8 cellular contexts compared by ENCODE assay signal in genomic region chr1:15616704-15617172, GRCh38. TPM values are rescaled to one million over a fixed set of nuclear protein-coding genes. Genes with fewer than 3 reads are reported as not detected.
DNase-seq lines count a peak whose midpoint lies in the region; ATAC-seq and TF ChIP-seq lines count a peak whose summit lies in the region.

No MANE protein-coding gene starts in this region.

- peak; percentile 16 for ATAC-seq in GM18907 (IDR thresholded peaks at IDR 0.05; ENCODE audit: unreplicated experiment)

- H3K36me3 ChIP-seq in HUES64 (ENCODE audit: insufficient read depth, low read length): peaks cover 9% of the 10 kb centered on the region
- H3K36me3 ChIP-seq in kidney epithelial cell (ENCODE audit: control insufficient read depth, insufficient read depth, low read length): no peaks in the 10 kb centered on the region
- H3K36me3 ChIP-seq in stomach smooth muscle (ENCODE audit: control insufficient read depth in 2 of 2, insufficient read depth in 2 of 2, low read length in 2 of 2): no peaks in the 10 kb centered on the region

- no peak for DNase-seq in astrocyte of the cerebellum (ENCODE audit: low read depth)
- DNase-seq in kidney epithelial cell (ENCODE audit: low read depth): no peak
- DNase-seq in KBM-7: no peak
- no peak for DNase-seq in epidermal melanocyte (ENCODE audit: insufficient read length, low spot score)

- H3K4me1 ChIP-seq in HUES64 (ENCODE audit: insufficient read depth, low read length) (peaks cover 14% of the 10 kb centered on the region; the same call in 1 of the 2 replicates), stomach smooth muscle (ENCODE audit: control insufficient read depth, insufficient read depth, low read length) (peaks cover 14% of the 10 kb centered on the region)

- TF ChIP-seq CTCF in 22Rv1 (IDR thresholded peaks at IDR 0.05) (no peak), astrocyte of the cerebellum (IDR thresholded peaks at IDR 0.05; ENCODE audit: low read depth, low read length, missing control alignments) (no peak), kidney epithelial cell (IDR thresholded peaks at IDR 0.05; ENCODE audit: insufficient read depth, low read length, poor library complexity, severe bottlenecking) (no peak)

- H3K27ac ChIP-seq in 22Rv1: peak overlapping the region; percentile 94
- H3K27ac ChIP-seq in HUES64 (ENCODE audit: low read depth, low read length): peak overlapping the region; percentile 46
- H3K27ac ChIP-seq in stomach smooth muscle (ENCODE audit: low read length): peak overlapping the region; percentile 92

- no peaks in the 10 kb centered on the region for H3K9me3 ChIP-seq in HUES64 (ENCODE audit: insufficient read depth, low read depth, low read length)
- H3K9me3 ChIP-seq in stomach smooth muscle (ENCODE audit: control insufficient read depth in 2 of 2, low read length in 2 of 2): no peaks in the 10 kb centered on the region

- H3K27me3 ChIP-seq in HUES64 (ENCODE audit: insufficient read depth, low read length) (no peaks in the 10 kb centered on the region), kidney epithelial cell (ENCODE audit: control insufficient read depth, insufficient read depth, low read length) (no peaks in the 10 kb centered on the region), stomach smooth muscle (ENCODE audit: control insufficient read depth in 1 of 2, insufficient read depth in 2 of 2, low read length in 2 of 2) (no peaks in the 10 kb centered on the region)

- in situ Hi-C loops in astrocyte of the cerebellum (cut with HindIII; ENCODE audit: low sequenced_read_pairs) (no loop called here), KBM-7 (cut with MboI; ENCODE audit: low pct_unique_long_range_greater_than_20kb, low sequenced_read_pairs) (no loop called here)

- peak overlapping the region; percentile 66 for H3K4me3 ChIP-seq in HUES64 (ENCODE audit: low read length)
- H3K4me3 ChIP-seq in astrocyte of the cerebellum (ENCODE audit: low read depth, low read length): peak overlapping the region; percentile 43
- H3K4me3 ChIP-seq in kidney epithelial cell (ENCODE audit: low read depth, low read length): peak overlapping the region; percentile 33
- H3K4me3 ChIP-seq in stomach smooth muscle (ENCODE audit: low read length in 2 of 2): peak overlapping the region; percentile 76 to 86

- 11% methylated on average over 10 of the region's 12 CpGs for whole genome bisulfite sequencing in HUES64

- H3K9ac ChIP-seq in HUES64 (ENCODE audit: low read depth, low read length) (peak overlapping the region; percentile 21; the same call in 1 of the 2 replicates), stomach smooth muscle (ENCODE audit: low read length in 2 of 2) (peak overlapping the region; percentile 76 to 87)

RNA-seq across cellular contexts. Expression of gene DDI2, which starts 0.5 kb away (rescaled TPM):
- polyA plus RNA-seq in HUES64 (2013, experiment 1 of 2): 14.6 TPM
- polyA plus RNA-seq in HUES64 (2013, experiment 2 of 2): 14.7 TPM
- 16.9 TPM in 2 replicates for total RNA-seq in kidney epithelial cell

RNA-seq across cellular contexts. Expression of gene AGMAT, which starts 31.9 kb away (rescaled TPM):
- 3.4 TPM for polyA plus RNA-seq in HUES64 (2013, experiment 1 of 2)
- polyA plus RNA-seq in HUES64 (2013, experiment 2 of 2): 2.7 TPM
- 0.75 and 0.96 TPM in 2 replicates for total RNA-seq in kidney epithelial cell
